Comparison of ENCODE assay signal across 17 cellular contexts in the genomic region with DNA sequence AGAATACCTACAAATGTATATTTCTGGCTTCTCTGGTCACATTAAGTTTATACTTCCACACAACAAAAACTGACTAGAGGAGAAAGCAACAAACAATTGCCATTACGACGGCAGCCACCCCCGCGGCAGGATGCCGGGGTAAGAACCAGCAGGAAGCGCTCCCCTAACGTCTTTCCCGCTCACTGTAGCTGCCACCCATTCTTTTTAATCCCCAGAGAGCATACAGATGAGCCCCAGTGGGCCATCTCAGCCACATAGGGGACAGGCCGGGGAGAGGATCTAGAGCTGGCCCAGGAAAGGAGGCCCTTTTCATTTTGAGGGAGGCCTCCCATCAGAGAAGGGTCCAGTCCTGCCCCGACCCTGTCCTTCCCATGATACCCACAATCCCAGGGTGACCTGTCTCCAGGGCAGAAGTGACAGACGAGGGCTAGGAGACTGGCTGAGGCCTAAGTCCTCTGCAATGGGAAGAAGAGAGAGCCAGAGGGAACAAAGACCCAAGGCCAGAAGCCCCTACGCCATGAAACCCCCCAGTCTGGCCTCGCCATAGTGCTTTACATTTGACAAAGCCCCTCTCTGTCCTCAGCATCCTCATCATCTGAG. TPM values are rescaled to one million over a fixed set of nuclear protein-coding genes. Genes with fewer than 3 reads are reported as not detected.
DNase-seq lines count a peak whose midpoint lies in the region; ATAC-seq, FAIRE-seq and TF ChIP-seq lines count a peak whose summit lies in the region.
"Had no signal": no experiment of that assay in that cellular context is flagged by ENCODE, and none has a peak within 500 bp of the region (broad histone marks: within the 10 kb centered on the region; RNA-seq: fewer than 3 reads in every experiment).

No MANE protein-coding gene starts in this region.

- WGBS in GM12878 (ENCODE audit: insufficient coverage, insufficient replicate concordance, low lambda C conversion rate, missing lambda C conversion rate): 19% methylated on average over 13 of the region's 13 CpGs

- peak overlapping the region; percentile 62 for H3K27ac Mint-ChIP-seq in activated CD8-positive, alpha-beta memory T cell treated with anti-CD3 and anti-CD28 coated beads, Interleukin-2, amount 10 ng/mL, durations not matched to agents 7 days and 5 days

- no peak for TF ChIP-seq EP300 in GM12878 (IDR thresholded peaks at IDR 0.05; ENCODE audit: borderline replicate concordance in 1 of 2, control insufficient read depth in 1 of 2, low read depth in 2 of 2, low read length in 2 of 2)

- no peak overlapping the region for H2AFZ ChIP-seq in GM12878 (ENCODE audit: control insufficient read depth, low read depth, low read length)

- H4K20me1 ChIP-seq in GM12878 (ENCODE audit: control insufficient read depth, insufficient read depth): no peaks in the 10 kb centered on the region

- RAD21 ChIA-PET in GM12878 (lab: Charles Lee; ENCODE audit: unreplicated experiment): no interaction called here

- intact Hi-C loops in GM12878 (cut with micrococcal nuclease; ENCODE audit: unreplicated experiment): no loop called here
- intact Hi-C loops in posterior vena cava (cut with DNase I): loop anchor here in 1 of 2 donors (5.0 kb wide), 1 partner anchor 351 kb away; no protein-coding TSS in a partner anchor

- H3K36me3 ChIP-seq in GM12878 (ENCODE audit: control insufficient read depth in 2 of 2, insufficient read depth in 2 of 2, low read length in 1 of 2): peaks cover 10 to 20% of the 10 kb centered on the region in 2 experiments; a peak in 3 of 4 replicates
- no peaks in the 10 kb centered on the region for H3K36me3 ChIP-seq in brain microvascular endothelial cell (replicated peaks)

- peaks cover 2% of the 10 kb centered on the region for H3K79me2 ChIP-seq in GM12878 (ENCODE audit: control insufficient read depth, insufficient read depth, low read length)

- no peak for ATAC-seq in activated CD8-positive, alpha-beta memory T cell treated with anti-CD3 and anti-CD28 coated beads, Interleukin-2, amount 10 ng/mL, durations not matched to agents 7 days and 5 days
- no peak for ATAC-seq in GM12878

- H3K9me3 ChIP-seq in GM12878 (replicated peaks; ENCODE audit: control insufficient read depth, insufficient read depth, low read length): no peaks in the 10 kb centered on the region
- H3K9me3 ChIP-seq: MG63 had no signal

- H3K4me2 ChIP-seq in GM12878 (ENCODE audit: control insufficient read depth, insufficient read depth): peak overlapping the region; percentile 71; the same call in 1 of the 2 replicates

- POLR2A ChIA-PET in GM12878 (lab: Charles Lee): interaction anchor here (1.0 kb wide), 1 partner anchor 155 kb away, joined by 3 read pairs; a partner anchor contains a TSS

- in situ Hi-C loops in GM12878 (cut with MboI): no loop called here
- in situ Hi-C loops in brain microvascular endothelial cell (cut with HindIII; ENCODE audit: low pct_ligation_motif_present, low sequenced_read_pairs): no loop called here

- peak overlapping the region; percentile 33; the same call in 1 of the 2 replicates for H3K27ac ChIP-seq in GM12878 (ENCODE audit: control insufficient read depth, insufficient read depth)
- no peak overlapping the region for H3K27ac ChIP-seq in brain microvascular endothelial cell

- SMC1A ChIA-PET in GM12878 (lab: Charles Lee; ENCODE audit: uncharacterized antibody, unreplicated experiment): no interaction called here

- TF ChIP-seq CTCF in NB4 (IDR thresholded peaks at IDR 0.05; ENCODE audit: low read depth, low read length) (no peak), GM12878 (IDR thresholded peaks at IDR 0.05 in 2 of 3, conservative IDR thresholded peaks at IDR 0.05 in 1 of 3; ENCODE audit: control insufficient read depth in 2 of 3, extremely low read depth in 1 of 3, insufficient read depth in 1 of 3, low read depth in 3 of 3, low read length in 3 of 3) (no peak), brain microvascular endothelial cell (IDR thresholded peaks at IDR 0.05; ENCODE audit: low read depth, low read length, missing control alignments) (no peak)

- no peaks in the 10 kb centered on the region for H3K9me3 Mint-ChIP-seq in activated CD8-positive, alpha-beta memory T cell treated with anti-CD3 and anti-CD28 coated beads, Interleukin-2, amount 10 ng/mL, durations not matched to agents 7 days and 5 days (ENCODE audit: low read depth)

- no peak for TF ChIP-seq POLR2A in NB4 (IDR thresholded peaks at IDR 0.05; ENCODE audit: extremely low read depth, insufficient read length)
- no peak for TF ChIP-seq POLR2A in GM12878 (IDR thresholded peaks at IDR 0.05; ENCODE audit: low read depth, low read length)

- DNase-seq in activated CD8-positive, alpha-beta memory T cell treated with anti-CD3 and anti-CD28 coated beads, Interleukin-2, amount 10 ng/mL, durations not matched to agents 7 days and 5 days: no peak
- no peak for DNase-seq in activated CD8-positive, alpha-beta memory T cell treated with anti-CD3 and anti-CD28 coated beads for 24 hours
- DNase-seq in NB4 (ENCODE audit: low read depth) (peak; percentile 82), GM12878 (ENCODE audit: low read depth, low spot score) (no peak), posterior vena cava (ENCODE audit: low spot score) (peak; percentile 38), brain microvascular endothelial cell (no peak), NOMO-1 treated with dmso at 0.1 percent for 144 hours (lab: John Stamatoyannopoulos, UW; ENCODE audit: unreplicated experiment) (no peak), epidermal melanocyte (ENCODE audit: insufficient read length, low spot score) (no peak)
- DNase-seq: mammary epithelial cell, MG63, NCI-H2081, NCI-H774, occipital lobe, SHP77 had no signal

- peak overlapping the region; percentile 28; the same call in 1 of the 2 replicates for H3K9ac ChIP-seq in GM12878 (ENCODE audit: control insufficient read depth, insufficient read depth, low read length)

- H3K4me1 ChIP-seq in GM12878 (ENCODE audit: control insufficient read depth, insufficient read depth, low read length): peaks cover 20% of the 10 kb centered on the region

- H3K4me3 Mint-ChIP-seq in activated CD8-positive, alpha-beta memory T cell treated with anti-CD3 and anti-CD28 coated beads, Interleukin-2, amount 10 ng/mL, durations not matched to agents 7 days and 5 days: no peak overlapping the region

- no TSS peak for BruUV-seq in GM12878 (replicated peaks; lab: Mats Ljungman, UMichigan)

- H3K27me3 ChIP-seq in GM12878 (replicated peaks in 1 of 2; ENCODE audit: control insufficient read depth in 2 of 2, insufficient read depth in 2 of 2, low read length in 1 of 2) (no peaks in the 10 kb centered on the region), brain microvascular endothelial cell (replicated peaks) (no peaks in the 10 kb centered on the region)
- H3K27me3 ChIP-seq: MG63 had no signal

- H3K4me1 Mint-ChIP-seq in activated CD8-positive, alpha-beta memory T cell treated with anti-CD3 and anti-CD28 coated beads, Interleukin-2, amount 10 ng/mL, durations not matched to agents 7 days and 5 days: peaks cover 23% of the 10 kb centered on the region

- peaks cover 1% of the 10 kb centered on the region for H3K36me3 Mint-ChIP-seq in activated CD8-positive, alpha-beta memory T cell treated with anti-CD3 and anti-CD28 coated beads, Interleukin-2, amount 10 ng/mL, durations not matched to agents 7 days and 5 days

- H3K27me3 Mint-ChIP-seq in activated CD8-positive, alpha-beta memory T cell treated with anti-CD3 and anti-CD28 coated beads, Interleukin-2, amount 10 ng/mL, durations not matched to agents 7 days and 5 days: no peaks in the 10 kb centered on the region

- H3K4me3 ChIP-seq in NB4 (ENCODE audit: low read depth, low read length): peak overlapping the region; percentile 6
- H3K4me3 ChIP-seq in GM12878: no peak overlapping the region
- no peak overlapping the region for H3K4me3 ChIP-seq in brain microvascular endothelial cell (ENCODE audit: low read depth, low read length)
- H3K4me3 ChIP-seq: MG63, skin epidermis had no signal

- TF ChIP-seq RAD21 in GM12878 (IDR thresholded peaks at IDR 0.05; ENCODE audit: insufficient read depth, low read depth, low read length): no peak

- FAIRE-seq in GM12878 (lab: Jason Lieb, UNC): no peak
- FAIRE-seq: A204.1, D721Med had no signal

- CTCF ChIA-PET in activated CD8-positive, alpha-beta memory T cell treated with anti-CD3 and anti-CD28 coated beads, Interleukin-2, amount 10 ng/mL, durations not matched to agents 7 days and 5 days (lab: Charles Lee): no interaction called here
- CTCF ChIA-PET in GM12878 (lab: Yijun Ruan, JAX): no interaction called here

RNA-seq across cellular contexts. Expression of a gene that starts 3.6 kb away (rescaled TPM):
- total RNA-seq in activated CD8-positive, alpha-beta memory T cell treated with anti-CD3 and anti-CD28 coated beads, Interleukin-2, amount 10 ng/mL, durations not matched to agents 7 days and 5 days: 10 to 100 TPM; 11.1 to 13.1 TPM
- total RNA-seq in GM12878 (2013; cell fraction: nucleolus; rRNA removed): 21.2 and 21.8 TPM in 2 replicates
- total RNA-seq in GM12878 (2014; rRNA removed) (5.5 TPM in 2 replicates), GM12878 (2014; rRNA removed; fragmentation: Illumina TruSeq; extraction: Trizol) (10.3 and 10.4 TPM in 2 replicates), GM12878 (2021) (4.0 and 4.8 TPM in 2 replicates), posterior vena cava (1 to 10 TPM; 5.7 to 8.4 TPM)
- polyA plus RNA-seq in GM12878 (2011; ENCODE audit: low read depth): 3.4 TPM
- polyA plus RNA-seq in GM12878 (2011; rRNA removed) (5.2 and 9.0 TPM in 2 replicates), GM12878 (2014; fragmentation: Illumina TruSeq; extraction: Trizol) (15.9 and 18.1 TPM in 2 replicates), GM12878 (2014; fragmentation: Nextera tagmentation; extraction: Ambion mirVana) (1 to 10 TPM; 1.7 to 4.0 TPM), GM12878 (2014; rRNA removed) (11.5 and 12.2 TPM in 2 replicates), GM12878 (2016; fragmentation: Nextera tagmentation; extraction: Ambion mirVana) (1 to 10 TPM; 3.6 to 4.9 TPM)
- 0.66 and 1.0 TPM in 2 replicates for polyA plus RNA-seq in GM12878 (2011; cell fraction: cytosol; rRNA removed)
- polyA plus RNA-seq in GM12878 (2011; cell fraction: nucleus; rRNA removed): 8.3 and 14.5 TPM in 2 replicates
- polyA plus RNA-seq in GM12878 (2012): 2.9 and 6.9 TPM in 2 replicates
- 0.98 and 1.6 TPM in 2 replicates for polyA minus RNA-seq in GM12878 (2011; rRNA and poly(A)+ RNA removed)
- not detected in 2 replicates for polyA minus RNA-seq in GM12878 (2011; cell fraction: cytosol; rRNA and poly(A)+ RNA removed)
- polyA minus RNA-seq in GM12878 (2011; cell fraction: nucleus; rRNA and poly(A)+ RNA removed): 1.5 and 5.4 TPM in 2 replicates

RNA-seq across cellular contexts. Expression of a gene that starts 20.8 kb away (rescaled TPM):
- total RNA-seq in activated CD8-positive, alpha-beta memory T cell treated with anti-CD3 and anti-CD28 coated beads, Interleukin-2, amount 10 ng/mL, durations not matched to agents 7 days and 5 days: 10 to 100 TPM; 60.2 to 64.6 TPM
- 93.0 and 108 TPM in 2 replicates for total RNA-seq in GM12878 (2013; cell fraction: nucleolus; rRNA removed)
- total RNA-seq in GM12878 (2014; rRNA removed): 31.1 and 37.1 TPM in 2 replicates
- total RNA-seq in GM12878 (2014; rRNA removed; fragmentation: Illumina TruSeq; extraction: Trizol): 27.3 and 29.4 TPM in 2 replicates
- total RNA-seq in GM12878 (2021): 63.5 and 63.7 TPM in 2 replicates
- polyA plus RNA-seq in GM12878 (2011; ENCODE audit: low read depth): 17.2 TPM
- polyA plus RNA-seq in GM12878 (2011; rRNA removed): 21.0 and 53.8 TPM in 2 replicates
- polyA plus RNA-seq in GM12878 (2011; cell fraction: cytosol; rRNA removed): 68.3 and 86.8 TPM in 2 replicates
- polyA plus RNA-seq in GM12878 (2011; cell fraction: nucleus; rRNA removed): 59.7 and 73.1 TPM in 2 replicates
- 30.2 and 31.2 TPM in 2 replicates for polyA plus RNA-seq in GM12878 (2012)
- 40.5 and 52.1 TPM in 2 replicates for polyA plus RNA-seq in GM12878 (2014; fragmentation: Illumina TruSeq; extraction: Trizol)
- polyA plus RNA-seq in GM12878 (2014; fragmentation: Nextera tagmentation; extraction: Ambion mirVana): 1 to 10 TPM in 1 of 2 experiments, under 1 TPM in 1; 0.74 to 1.4 TPM
- 69.0 and 72.0 TPM in 2 replicates for polyA plus RNA-seq in GM12878 (2014; rRNA removed)
- 10 to 100 TPM; 16.3 to 19.6 TPM for polyA plus RNA-seq in GM12878 (2016; fragmentation: Nextera tagmentation; extraction: Ambion mirVana)
- 127 and 131 TPM in 2 replicates for polyA minus RNA-seq in GM12878 (2011; rRNA and poly(A)+ RNA removed)
- polyA minus RNA-seq in GM12878 (2011; cell fraction: cytosol; rRNA and poly(A)+ RNA removed): 34.1 and 34.6 TPM in 2 replicates
- 28.4 and 72.4 TPM in 2 replicates for polyA minus RNA-seq in GM12878 (2011; cell fraction: nucleus; rRNA and poly(A)+ RNA removed)
- total RNA-seq in posterior vena cava: 10 to 100 TPM; 14.9 TPM

Comparison
In these comparisons a context has a peak if more than half of its experiments do, and no peak if none do; other contexts are left out.
1. DNase-seq: peak in NB4 (single experiment) and posterior vena cava (single experiment); none in activated CD8-positive, alpha-beta memory T cell treated with anti-CD3 and anti-CD28 coated beads, Interleukin-2, amount 10 ng/mL, durations not matched to agents 7 days and 5 days (single experiment), activated CD8-positive, alpha-beta memory T cell treated with anti-CD3 and anti-CD28 coated beads for 24 hours (single experiment), GM12878 (single experiment), brain microvascular endothelial cell (single experiment), NOMO-1 treated with dmso at 0.1 percent for 144 hours (single experiment) and epidermal melanocyte (single experiment).